Comparison of ENCODE assay signal across 8 cellular contexts in genomic region chr1:16206547-16207317, GRCh38. TPM values are rescaled to one million over a fixed set of nuclear protein-coding genes. Genes with fewer than 3 reads are reported as not detected.
A peak's percentile ranks its signal among the peaks of the same experiment; 100 is the strongest.
DNase-seq lines count a peak whose midpoint lies in the region; ATAC-seq and TF ChIP-seq lines count a peak whose summit lies in the region.

No MANE protein-coding gene starts in this region.

- H3K36me3 ChIP-seq in ectodermal cell (ENCODE audit: control insufficient read depth, insufficient read depth, low read length), result no peaks in the 10 kb centered on the region

- no peaks in the 10 kb centered on the region for H3K36me3 Mint-ChIP-seq in activated CD4-positive, alpha-beta memory T cell treated with anti-CD3 and anti-CD28 coated beads, Interleukin-2, amount 10 ng/mL, durations not matched to agents 7 days and 5 days (ENCODE audit: low read depth)

- peak overlapping the region; percentile 99 for H3K27ac Mint-ChIP-seq in activated CD4-positive, alpha-beta memory T cell treated with anti-CD3 and anti-CD28 coated beads, Interleukin-2, amount 10 ng/mL, durations not matched to agents 7 days and 5 days

- peak; percentile 91 for DNase-seq in NCI-H774 (lab: John Stamatoyannopoulos, UW)
- DNase-seq in activated CD4-positive, alpha-beta memory T cell treated with anti-CD3 and anti-CD28 coated beads, Interleukin-2, amount 10 ng/mL, durations not matched to agents 7 days and 5 days, result peak; percentile 95
- peak; percentile 98 for DNase-seq in lung microvascular endothelial cell (ENCODE audit: low read depth in 2 of 2)
- peak; percentile 88 to 94 (median 89) for DNase-seq in stimulated activated CD4-positive, alpha-beta T cell treated with anti-CD3 and anti-CD28 coated beads, TNF-alpha, amount 100 ng/mL, for 24 hours (ENCODE audit: low read depth in 3 of 3)

- H3K27me3 Mint-ChIP-seq in activated CD4-positive, alpha-beta memory T cell treated with anti-CD3 and anti-CD28 coated beads, Interleukin-2, amount 10 ng/mL, durations not matched to agents 7 days and 5 days, result no peaks in the 10 kb centered on the region

- H3K4me1 ChIP-seq in ectodermal cell (ENCODE audit: control insufficient read depth, insufficient read depth, low read length), result peaks cover 12% of the 10 kb centered on the region

- H3K27ac ChIP-seq in C4-2B, result peak overlapping the region; percentile 75
- H3K27ac ChIP-seq in ectodermal cell (ENCODE audit: insufficient read depth, low read depth, low read length, poor library complexity, severe bottlenecking), result peak overlapping the region; percentile 93

- peak overlapping the region; percentile 53 for H3K4me3 ChIP-seq in ectodermal cell (ENCODE audit: insufficient read depth, low read depth, low read length)

- peaks cover 19% of the 10 kb centered on the region for H3K27me3 ChIP-seq in ectodermal cell (ENCODE audit: control insufficient read depth, insufficient read depth, low read length, poor library complexity, severe bottlenecking)

- H3K4me3 Mint-ChIP-seq in activated CD4-positive, alpha-beta memory T cell treated with anti-CD3 and anti-CD28 coated beads, Interleukin-2, amount 10 ng/mL, durations not matched to agents 7 days and 5 days, result peak overlapping the region; percentile 81

- peaks cover 19% of the 10 kb centered on the region for H3K4me1 Mint-ChIP-seq in activated CD4-positive, alpha-beta memory T cell treated with anti-CD3 and anti-CD28 coated beads, Interleukin-2, amount 10 ng/mL, durations not matched to agents 7 days and 5 days

- ATAC-seq in GM19397 (IDR thresholded peaks at IDR 0.05; ENCODE audit: unreplicated experiment) (peak; percentile 64), HG03558 (IDR thresholded peaks at IDR 0.05; ENCODE audit: extremely low read depth, unreplicated experiment) (peak; percentile 36)

- no peaks in the 10 kb centered on the region for H3K9me3 ChIP-seq in ectodermal cell (ENCODE audit: control insufficient read depth, low read length)

- POLR2A ChIA-PET in activated CD4-positive, alpha-beta memory T cell treated with anti-CD3 and anti-CD28 coated beads, Interleukin-2, amount 10 ng/mL, durations not matched to agents 7 days and 5 days (lab: Charles Lee), result interaction anchor here (0.6 to 3.9 kb wide), 6 partner anchors 11 to 156 kb away, joined by 3 to 40 read pairs (median 3); partner anchors contain the start of gene CPLANE2

- 1% methylated on average over 85 to 87 of the region's 87 CpGs for WGBS in ectodermal cell, 2 experiments

- TF ChIP-seq CTCF in C4-2B (conservative IDR thresholded peaks at IDR 0.05), result no peak

- CTCF ChIA-PET in activated CD4-positive, alpha-beta memory T cell treated with anti-CD3 and anti-CD28 coated beads, Interleukin-2, amount 10 ng/mL, durations not matched to agents 7 days and 5 days (lab: Charles Lee), result interaction anchor here (1.0 to 2.1 kb wide), 6 partner anchors 11 to 234 kb away, joined by 4 to 12 read pairs (median 6); partner anchors contain the start of gene NECAP2

- no peaks in the 10 kb centered on the region for H3K9me3 Mint-ChIP-seq in activated CD4-positive, alpha-beta memory T cell treated with anti-CD3 and anti-CD28 coated beads, Interleukin-2, amount 10 ng/mL, durations not matched to agents 7 days and 5 days

RNA-seq across cellular contexts. Expression of gene ARHGEF19, which starts 5.7 kb away (rescaled TPM):
- 1 to 10 TPM; 6.9 to 7.6 TPM for total RNA-seq in activated CD4-positive, alpha-beta memory T cell treated with anti-CD3 and anti-CD28 coated beads, Interleukin-2, amount 10 ng/mL, durations not matched to agents 7 days and 5 days
- polyA plus RNA-seq in ectodermal cell (2013, experiment 1 of 4), result 19.8 TPM
- 22.4 TPM for polyA plus RNA-seq in ectodermal cell (2013, experiment 2 of 4)
- 14.9 TPM for polyA plus RNA-seq in ectodermal cell (2013, experiment 3 of 4)
- 15.8 TPM for polyA plus RNA-seq in ectodermal cell (2013, experiment 4 of 4)
- 3.3 and 4.6 TPM in 2 replicates for total RNA-seq in lung microvascular endothelial cell

RNA-seq across cellular contexts. Expression of gene CPLANE2, which starts 30.3 kb away (rescaled TPM):
- 1 to 10 TPM; 7.9 to 8.7 TPM for total RNA-seq in activated CD4-positive, alpha-beta memory T cell treated with anti-CD3 and anti-CD28 coated beads, Interleukin-2, amount 10 ng/mL, durations not matched to agents 7 days and 5 days
- polyA plus RNA-seq in ectodermal cell (2013, experiment 1 of 4), result 10.1 TPM
- polyA plus RNA-seq in ectodermal cell (2013, experiment 2 of 4), result 8.9 TPM
- polyA plus RNA-seq in ectodermal cell (2013, experiment 3 of 4), result 8.2 TPM
- polyA plus RNA-seq in ectodermal cell (2013, experiment 4 of 4), result 7.6 TPM
- total RNA-seq in lung microvascular endothelial cell, result 6.7 and 7.2 TPM in 2 replicates

RNA-seq across cellular contexts. Expression of gene EPHA2, which starts 50.9 kb away (rescaled TPM):
- total RNA-seq in activated CD4-positive, alpha-beta memory T cell treated with anti-CD3 and anti-CD28 coated beads, Interleukin-2, amount 10 ng/mL, durations not matched to agents 7 days and 5 days, result not detected
- polyA plus RNA-seq in ectodermal cell (2013, experiment 1 of 4), result 28.0 TPM
- polyA plus RNA-seq in ectodermal cell (2013, experiment 2 of 4), result 24.0 TPM
- 17.4 TPM for polyA plus RNA-seq in ectodermal cell (2013, experiment 3 of 4)
- 17.6 TPM for polyA plus RNA-seq in ectodermal cell (2013, experiment 4 of 4)
- 68.6 and 122 TPM in 2 replicates for total RNA-seq in lung microvascular endothelial cell

Comparison
In these comparisons a context has a peak if more than half of its experiments do, and no peak if none do; other contexts are left out.
1. Peak in every context shown above with its lines: DNase-seq, ATAC-seq, H3K4me3 ChIP-seq and H3K27ac ChIP-seq.
2. RNA of gene EPHA2, which starts 50.9 kb away (total RNA-seq): 68.6 to 122 TPM in lung microvascular endothelial cell; not detected in activated CD4-positive, alpha-beta memory T cell treated with anti-CD3 and anti-CD28 coated beads, Interleukin-2, amount 10 ng/mL, durations not matched to agents 7 days and 5 days; every median in the first group is over 10 times any median in the second.